Comparison of ENCODE assay signal across 1 cellular context in the genomic region with DNA sequence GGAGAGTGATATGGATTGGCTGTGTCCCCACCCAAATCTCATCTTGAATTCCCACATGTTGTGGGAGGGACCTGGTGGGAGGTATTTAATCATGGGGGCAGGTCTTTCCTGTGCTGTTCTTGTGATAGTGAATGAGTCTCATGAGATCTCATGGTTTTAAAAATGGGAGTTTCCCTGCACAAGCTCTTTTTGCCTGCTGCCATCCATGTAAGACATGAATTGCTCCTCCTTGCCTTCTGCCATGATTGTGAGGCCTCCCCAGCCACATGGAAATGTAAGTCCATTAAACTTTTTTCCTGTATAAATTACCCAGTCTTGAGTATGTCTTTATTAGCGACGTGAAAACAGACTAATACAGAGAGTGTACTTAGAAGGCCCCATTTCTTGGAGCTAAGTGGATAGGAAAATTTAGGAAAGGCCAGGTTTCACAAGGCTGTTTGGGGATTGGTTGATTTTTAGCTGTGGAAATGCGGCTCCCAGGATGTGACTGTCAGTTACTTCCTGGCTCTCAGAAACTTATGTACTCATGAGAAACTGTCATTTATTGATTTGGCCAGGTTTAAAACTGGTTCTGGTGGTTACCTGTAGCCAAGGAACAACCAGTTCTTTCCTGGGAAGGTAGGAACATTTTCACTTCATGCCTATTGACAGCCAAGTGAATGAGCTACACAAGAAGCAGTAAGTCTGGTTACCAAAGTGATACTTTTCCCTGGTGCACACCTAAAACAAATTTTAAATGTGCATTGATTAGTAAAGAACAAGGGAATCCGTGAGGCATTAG. TPM values are rescaled to one million over a fixed set of nuclear protein-coding genes. Genes with fewer than 3 reads are reported as not detected.
"Had no signal": no experiment of that assay in that cellular context is flagged by ENCODE, and none has a peak within 500 bp of the region (broad histone marks: within the 10 kb centered on the region; RNA-seq: fewer than 3 reads in every experiment).

No MANE protein-coding gene starts in this region.

RNA-seq across cellular contexts. Expression of a gene that starts 40.0 kb away (rescaled TPM):
- total RNA-seq: ascending aorta had no signal
